16 cellular contexts compared by ENCODE assay signal in the genomic region with DNA sequence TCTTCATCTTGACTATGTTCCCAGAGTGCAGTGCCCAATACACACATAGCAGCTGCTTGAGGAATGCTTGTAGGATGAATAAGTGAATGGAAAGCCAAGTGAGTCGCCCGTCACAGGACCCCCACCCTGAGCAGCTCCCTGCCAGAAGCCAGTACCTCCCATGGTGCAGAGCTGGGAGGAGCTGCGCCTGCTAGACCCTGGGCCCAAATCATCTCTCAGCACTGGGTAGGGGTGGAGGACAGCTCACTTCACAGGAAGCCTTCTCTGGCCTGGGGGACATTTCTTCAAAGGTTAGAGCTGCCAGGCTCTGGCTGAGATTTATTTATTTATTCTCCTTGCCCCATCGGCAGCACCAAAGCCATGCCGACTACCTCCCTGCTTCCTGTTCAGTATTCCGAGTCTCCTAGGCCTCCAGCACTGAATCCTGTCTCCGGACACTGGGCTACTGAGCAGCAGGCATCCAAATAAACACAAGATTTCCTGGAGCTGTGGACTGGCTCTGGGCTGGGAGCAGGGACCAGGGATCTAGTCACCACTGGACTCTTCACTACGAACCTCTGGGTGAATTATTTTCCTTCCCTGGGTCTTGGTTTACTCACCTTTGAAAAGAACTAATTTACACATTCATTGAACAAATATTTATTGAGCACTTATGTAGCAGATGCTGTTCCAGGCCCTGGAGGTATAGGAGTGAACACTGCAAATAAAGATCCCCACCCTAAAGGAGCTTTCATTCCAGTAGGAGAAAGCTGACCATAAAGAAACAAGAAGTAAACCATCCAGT.
A peak's percentile ranks its signal among the peaks of the same experiment; 100 is the strongest.
DNase-seq lines count a peak whose midpoint lies in the region; FAIRE-seq and TF ChIP-seq lines count a peak whose summit lies in the region.
"Had no signal": no experiment of that assay in that cellular context is flagged by ENCODE, and none has a peak within 500 bp of the region (broad histone marks: within the 10 kb centered on the region; RNA-seq: fewer than 3 reads in every experiment).

No MANE protein-coding gene starts in this region.

- H3K27ac ChIP-seq in small intestine (ENCODE audit: low read depth in 1 of 2, low read length in 1 of 2) (no peak overlapping the region), sigmoid colon (no peak overlapping the region)
- H3K27ac ChIP-seq: BLaER1, right atrium auricular region had no signal

- H3K36me3 ChIP-seq in small intestine (ENCODE audit: control insufficient read depth in 2 of 2, insufficient read depth in 2 of 2, low read length in 2 of 2) (no peaks in the 10 kb centered on the region), sigmoid colon (no peaks in the 10 kb centered on the region)
- H3K36me3 ChIP-seq: BLaER1, right atrium auricular region had no signal

- H3K27me3 ChIP-seq in small intestine (ENCODE audit: control insufficient read depth in 2 of 2, insufficient read depth in 2 of 2, low read length in 2 of 2) (no peaks in the 10 kb centered on the region), sigmoid colon (no peaks in the 10 kb centered on the region)
- H3K27me3 ChIP-seq: BLaER1, right atrium auricular region had no signal

- H3K4me1 ChIP-seq in small intestine (ENCODE audit: control insufficient read depth in 2 of 2, insufficient read depth in 1 of 2, low read depth in 1 of 2, low read length in 1 of 2) (no peaks in the 10 kb centered on the region), sigmoid colon (peaks cover 0 to 12% (median 8%) of the 10 kb centered on the region in 4 donors)

- DNase-seq in HT-29 (ENCODE audit: low spot score) (peak; percentile 64), NCI-H774 (lab: John Stamatoyannopoulos, UW) (peak; percentile 72), fibroblast of gingiva (ENCODE audit: low read depth) (peak; percentile 2), small intestine (peak; percentile 52), iPS-NIHi11 (ENCODE audit: low spot score) (no peak), sigmoid colon (no peak), NCI-H1694 treated with DMSO at 0.1 percent for 48 hours (lab: John Stamatoyannopoulos, UW) (no peak)
- no peak for DNase-seq in activated T-cell treated with anti-CD3 and anti-CD28 coated beads, Interleukin-2, amount 50 U/mL, for 1 hour
- DNase-seq: activated CD4-positive, alpha-beta T cell treated with anti-CD3 and anti-CD28 coated beads, Interleukin-2, amount 50 U/mL, for 48 hours; activated effector memory CD4-positive, alpha-beta T cell treated with anti-CD3 and anti-CD28 coated beads, Interleukin-2, amount 50 U/mL, for 16 hours; central memory CD4-positive, alpha-beta T cell; GF-D8; NCI-H1694; T-helper 2 cell had no signal

- no peak for TF ChIP-seq POLR2A in sigmoid colon (IDR thresholded peaks at IDR 0.05)

- TF ChIP-seq EP300 in sigmoid colon (IDR thresholded peaks at IDR 0.05): no peak

- no peak for FAIRE-seq in small intestine (lab: Jason Lieb, UNC)

- no peak for TF ChIP-seq CTCF in sigmoid colon (IDR thresholded peaks at IDR 0.05)

- H3K9me3 ChIP-seq in small intestine (ENCODE audit: control insufficient read depth, low read depth) (no peaks in the 10 kb centered on the region), sigmoid colon (no peaks in the 10 kb centered on the region)
- H3K9me3 ChIP-seq: BLaER1, right atrium auricular region had no signal

- intact Hi-C loops in sigmoid colon (cut with DNase I): no loop called here

- H3K4me3 ChIP-seq in small intestine (ENCODE audit: low read depth in 1 of 2, low read length in 2 of 2) (no peak overlapping the region), sigmoid colon (no peak overlapping the region)
- H3K4me3 ChIP-seq: BLaER1, right atrium auricular region had no signal

- 52 to 74% (median 61%) methylated on average over 8 of the region's 8 CpGs for WGBS in small intestine, 3 donors
- WGBS in sigmoid colon, 2 donors: 30 to 56% methylated on average over 8 of the region's 8 CpGs

Comparison
In these comparisons a context has a peak if more than half of its experiments do, and no peak if none do; other contexts are left out.
1. DNase-seq: peak in HT-29 (single experiment), NCI-H774 (single experiment), fibroblast of gingiva (single experiment) and small intestine (single experiment); none in iPS-NIHi11 (single experiment), activated T-cell treated with anti-CD3 and anti-CD28 coated beads, Interleukin-2, amount 50 U/mL, for 1 hour (single experiment), sigmoid colon (single experiment) and NCI-H1694 treated with DMSO at 0.1 percent for 48 hours (single experiment).